9 cellular contexts compared by ENCODE assay signal in the genomic region with DNA sequence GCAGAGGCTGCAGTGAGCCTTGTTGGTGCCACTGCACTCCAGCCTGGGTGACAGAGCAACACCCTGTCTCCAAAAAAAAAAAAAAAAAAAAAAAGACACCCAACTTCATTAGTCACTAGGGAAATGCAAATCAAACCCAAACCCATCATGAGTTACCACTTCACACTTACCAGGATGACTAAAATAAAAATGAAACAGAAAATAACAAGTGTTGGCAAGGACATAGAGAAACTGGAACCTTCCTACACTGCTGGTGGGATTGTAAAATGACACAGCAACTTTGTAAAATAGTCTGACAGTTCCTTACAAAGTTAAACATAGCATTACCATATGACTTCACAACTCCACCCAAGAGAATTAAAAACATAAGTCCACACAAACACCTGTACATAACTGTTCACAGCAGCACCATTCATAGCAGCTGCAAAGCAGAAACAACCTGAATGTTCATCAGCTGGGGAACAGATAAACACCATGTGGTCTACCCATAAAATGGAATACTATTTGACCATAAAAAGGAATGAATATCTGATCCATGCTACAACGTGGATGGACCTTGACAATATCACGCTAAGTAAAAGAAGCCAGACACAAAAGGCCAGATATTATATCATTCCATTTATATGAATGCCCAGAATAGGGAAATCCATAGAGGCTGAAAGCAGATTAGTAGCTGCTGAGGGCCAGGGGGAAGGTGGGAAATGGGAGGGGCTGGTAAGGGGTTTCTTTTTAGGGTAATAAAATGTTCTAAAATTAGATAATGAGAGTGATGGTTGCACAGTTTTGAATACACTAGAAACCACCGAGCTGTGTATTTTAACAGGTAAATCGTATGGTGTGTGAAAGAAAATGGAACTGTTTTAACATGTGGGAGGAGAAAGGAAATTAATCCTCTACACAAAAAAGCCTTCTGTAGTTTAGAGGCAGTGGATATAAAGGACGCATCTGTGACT. TPM values are rescaled to one million over a fixed set of nuclear protein-coding genes. Genes with fewer than 3 reads are reported as not detected.
DNase-seq lines count a peak whose midpoint lies in the region; ATAC-seq and TF ChIP-seq lines count a peak whose summit lies in the region.
"Had no signal": no experiment of that assay in that cellular context is flagged by ENCODE, and none has a peak within 500 bp of the region (broad histone marks: within the 10 kb centered on the region; RNA-seq: fewer than 3 reads in every experiment).

No MANE protein-coding gene starts in this region.

- in situ Hi-C loops in brain microvascular endothelial cell (cut with HindIII; ENCODE audit: low pct_ligation_motif_present, low sequenced_read_pairs): no loop called here

- H3K27ac Mint-ChIP-seq in activated CD4-positive, alpha-beta memory T cell treated with anti-CD3 and anti-CD28 coated beads, Interleukin-2, amount 10 ng/mL, durations not matched to agents 7 days and 5 days: peak overlapping the region; percentile 82

- POLR2A ChIA-PET in activated CD4-positive, alpha-beta memory T cell treated with anti-CD3 and anti-CD28 coated beads, Interleukin-2, amount 10 ng/mL, durations not matched to agents 7 days and 5 days (lab: Charles Lee): interaction anchor here (1.0 kb wide), 1 partner anchor 18 kb away, joined by 3 read pairs; no protein-coding TSS in a partner anchor

- CTCF ChIA-PET in activated CD4-positive, alpha-beta memory T cell treated with anti-CD3 and anti-CD28 coated beads, Interleukin-2, amount 10 ng/mL, durations not matched to agents 7 days and 5 days (lab: Charles Lee): no interaction called here

- H3K4me3 Mint-ChIP-seq in activated CD4-positive, alpha-beta memory T cell treated with anti-CD3 and anti-CD28 coated beads, Interleukin-2, amount 10 ng/mL, durations not matched to agents 7 days and 5 days: peak overlapping the region; percentile 21

- ATAC-seq in GM18499 (IDR thresholded peaks at IDR 0.05; ENCODE audit: insufficient read depth, unreplicated experiment) (peak; percentile 94), GM19452 (IDR thresholded peaks at IDR 0.05; ENCODE audit: unreplicated experiment) (peak; percentile 90), HG03060 (IDR thresholded peaks at IDR 0.05; ENCODE audit: low read depth, unreplicated experiment) (peak; percentile 89), Right ventricle myocardium superior (ENCODE audit: poor library complexity) (no peak), left lung (no peak)

- H3K27ac ChIP-seq in brain microvascular endothelial cell: no peak overlapping the region
- no peak overlapping the region for H3K27ac ChIP-seq in left lung

- H3K36me3 Mint-ChIP-seq in activated CD4-positive, alpha-beta memory T cell treated with anti-CD3 and anti-CD28 coated beads, Interleukin-2, amount 10 ng/mL, durations not matched to agents 7 days and 5 days (ENCODE audit: low read depth): peaks cover 23% of the 10 kb centered on the region

- H3K36me3 ChIP-seq in brain microvascular endothelial cell (replicated peaks): no peaks in the 10 kb centered on the region
- H3K36me3 ChIP-seq in left lung: no peaks in the 10 kb centered on the region

- peaks cover 34% of the 10 kb centered on the region for H3K4me1 Mint-ChIP-seq in activated CD4-positive, alpha-beta memory T cell treated with anti-CD3 and anti-CD28 coated beads, Interleukin-2, amount 10 ng/mL, durations not matched to agents 7 days and 5 days

- intact Hi-C loops in Right ventricle myocardium superior (cut with DNase I) (no loop called here), left lung (cut with DNase I) (no loop called here)

- no peaks in the 10 kb centered on the region for H3K27me3 Mint-ChIP-seq in activated CD4-positive, alpha-beta memory T cell treated with anti-CD3 and anti-CD28 coated beads, Interleukin-2, amount 10 ng/mL, durations not matched to agents 7 days and 5 days

- no peak for TF ChIP-seq CTCF in brain microvascular endothelial cell (IDR thresholded peaks at IDR 0.05; ENCODE audit: low read depth, low read length, missing control alignments)
- TF ChIP-seq CTCF in left lung (IDR thresholded peaks at IDR 0.05): no peak

- no peaks in the 10 kb centered on the region for H3K27me3 ChIP-seq in brain microvascular endothelial cell (replicated peaks)
- no peaks in the 10 kb centered on the region for H3K27me3 ChIP-seq in left lung

- H3K9me3 Mint-ChIP-seq in activated CD4-positive, alpha-beta memory T cell treated with anti-CD3 and anti-CD28 coated beads, Interleukin-2, amount 10 ng/mL, durations not matched to agents 7 days and 5 days: peaks cover 12% of the 10 kb centered on the region

- no peaks in the 10 kb centered on the region for H3K9me3 ChIP-seq in left lung

- no peak for DNase-seq in activated CD4-positive, alpha-beta memory T cell treated with anti-CD3 and anti-CD28 coated beads, Interleukin-2, amount 10 ng/mL, durations not matched to agents 7 days and 5 days
- DNase-seq in mesenteric fat pad (ENCODE audit: low spot score) (no peak), Right ventricle myocardium superior (no peak), brain microvascular endothelial cell (no peak), left lung (no peak)
- DNase-seq: NCI-H446 treated with DMSO at 0.1 percent for 48 hours had no signal

- H3K4me1 ChIP-seq in left lung: no peaks in the 10 kb centered on the region

- H3K4me3 ChIP-seq in brain microvascular endothelial cell (ENCODE audit: low read depth, low read length) (no peak overlapping the region), left lung (no peak overlapping the region)

RNA-seq across cellular contexts. Expression of a gene that starts 18.3 kb away (rescaled TPM):
- 10 to 100 TPM; 16.6 to 17.0 TPM for total RNA-seq in activated CD4-positive, alpha-beta memory T cell treated with anti-CD3 and anti-CD28 coated beads, Interleukin-2, amount 10 ng/mL, durations not matched to agents 7 days and 5 days
- total RNA-seq in mesenteric fat pad: 68.3 TPM
- 71.5 TPM for total RNA-seq in Right ventricle myocardium superior
- 10 to 100 TPM; 35.1 to 38.9 TPM for total RNA-seq in left lung

Comparison
In these comparisons a context has a peak if more than half of its experiments do, and no peak if none do; other contexts are left out.
1. ATAC-seq: peak in GM18499 (single experiment), GM19452 (single experiment) and HG03060 (single experiment); none in Right ventricle myocardium superior (single experiment) and left lung (single experiment).